9 cellular contexts compared by ENCODE assay signal in the genomic region with DNA sequence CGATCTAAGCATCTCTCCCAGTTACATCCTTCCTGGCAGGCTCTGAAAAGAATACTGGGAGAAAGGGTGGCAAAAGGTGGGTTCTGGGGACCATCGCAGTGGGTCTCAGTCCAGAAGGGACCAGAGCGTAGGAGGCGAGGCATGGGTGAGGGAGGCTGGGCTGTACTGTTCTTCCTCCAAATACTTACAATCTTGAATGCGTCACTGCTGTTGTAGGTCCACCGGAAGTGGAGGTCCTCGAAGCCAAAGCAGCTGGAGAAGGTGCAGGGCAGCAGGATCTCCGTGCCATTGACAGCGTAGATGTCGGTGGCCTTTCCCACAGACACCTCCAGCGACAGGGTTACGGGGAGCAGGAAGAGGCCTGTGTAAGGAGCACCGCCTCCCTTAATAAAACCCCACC. TPM values are rescaled to one million over a fixed set of nuclear protein-coding genes. Genes with fewer than 3 reads are reported as not detected.
DNase-seq lines count a peak whose midpoint lies in the region; ATAC-seq, FAIRE-seq and TF ChIP-seq lines count a peak whose summit lies in the region.
"Had no signal": no experiment of that assay in that cellular context is flagged by ENCODE, and none has a peak within 500 bp of the region (broad histone marks: within the 10 kb centered on the region; RNA-seq: fewer than 3 reads in every experiment).

No MANE protein-coding gene starts in this region.

- POLR2A ChIA-PET in HepG2 (lab: Yijun Ruan, JAX) = no interaction called here

- TF ChIP-seq CTCF in HepG2 (CRISPR knock-in tag; IDR thresholded peaks at IDR 0.05) = no peak
- no peak for TF ChIP-seq CTCF in right lobe of liver (IDR thresholded peaks at IDR 0.05)
- TF ChIP-seq CTCF in lower lobe of right lung (IDR thresholded peaks at IDR 0.05) = no peak
- no peak for TF ChIP-seq CTCF in transverse colon (IDR thresholded peaks at IDR 0.05)

- CTCF ChIA-PET in HepG2 (lab: Yijun Ruan, JAX; ENCODE audit: low intra/inter-chr PET ratio, low total read pairs) = interaction anchor here (0.7 to 2.2 kb wide), 6 partner anchors 26 to 514 kb away, joined by 3 to 21 read pairs (median 11); no protein-coding TSS in a partner anchor

- H2AFZ ChIP-seq in HepG2 (ENCODE audit: low read length) = no peak overlapping the region

- H3K27ac ChIP-seq in HepG2 (ENCODE audit: extremely low read length, insufficient read depth, low read length) (no peak overlapping the region), right lobe of liver (no peak overlapping the region), angular gyrus (ENCODE audit: low read depth, low read length) (peak overlapping the region; percentile 4), lower lobe of right lung (peak overlapping the region; percentile 56), transverse colon (no peak overlapping the region)

- H3K27me3 ChIP-seq in HepG2 (ENCODE audit: control insufficient read depth in 1 of 2, insufficient read depth in 2 of 2, low read length in 2 of 2) (peaks cover 2 to 45% of the 10 kb centered on the region in 2 experiments; a peak in 3 of 5 replicates), right lobe of liver (peaks cover 0 to 7% of the 10 kb centered on the region in 2 donors), lower lobe of right lung (ENCODE audit: low read depth) (peaks cover 30% of the 10 kb centered on the region), transverse colon (peaks cover 69% of the 10 kb centered on the region)

- DNase-seq in HepG2 (ENCODE audit: low spot score) (no peak), right lobe of liver (no peak), lower lobe of right lung (no peak), transverse colon (no peak), ureter (ENCODE audit: low spot score) (no peak), nucleus accumbens (lab: John Stamatoyannopoulos, UW) (no peak)
- no peak for DNase-seq in stimulated activated CD4-positive, alpha-beta T cell treated with anti-CD3 and anti-CD28 coated beads, Interleukin-15, amount 100 ng/mL, for 24 hours

- in situ Hi-C loops in HepG2 (cut with HindIII; ENCODE audit: extremely low pct_ligation_motif_present, low pct_unique_long_range_greater_than_20kb) = loop anchor here (5.0 to 25.0 kb wide), 3 partner anchors 147 to 342 kb away; no protein-coding TSS in a partner anchor
- in situ Hi-C loops in transverse colon (cut with MboI; ENCODE audit: low pct_ligation_motif_present in 1 of 4, low pct_unique_long_range_greater_than_20kb in 1 of 4, low sequenced_read_pairs in 3 of 4) = loop anchor here in 2 of 4 donors (10.0 to 25.0 kb wide), 2 partner anchors 210 to 342 kb away; a partner anchor contains a TSS

- H3K9ac ChIP-seq in HepG2 (ENCODE audit: insufficient read depth, low read depth, low read length) = no peak overlapping the region

- H3K36me3 ChIP-seq in HepG2 (replicated peaks in 1 of 2; ENCODE audit: control insufficient read depth in 1 of 2, insufficient read depth in 2 of 2, low read length in 2 of 2) (no peaks in the 10 kb centered on the region), right lobe of liver (no peaks in the 10 kb centered on the region), lower lobe of right lung (no peaks in the 10 kb centered on the region), transverse colon (no peaks in the 10 kb centered on the region)
- H3K36me3 ChIP-seq: BE2C had no signal

- FAIRE-seq in HepG2 (lab: Jason Lieb, UNC) = no peak

- no peak overlapping the region for H3K4me2 ChIP-seq in HepG2 (ENCODE audit: low read depth, low read length)

- H3K79me2 ChIP-seq in HepG2 (ENCODE audit: insufficient read depth, low read length) = no peaks in the 10 kb centered on the region

- no peak overlapping the region for H3K4me3 ChIP-seq in HepG2 (replicated peaks in 1 of 3; ENCODE audit: insufficient read depth in 1 of 3, low read depth in 2 of 3, low read length in 3 of 3)
- peak overlapping the region in 1 of 3 donors; percentile 57 for H3K4me3 ChIP-seq in right lobe of liver
- H3K4me3 ChIP-seq in lower lobe of right lung = no peak overlapping the region
- H3K4me3 ChIP-seq in transverse colon = no peak overlapping the region

- no TSS peak for BruUV-seq in HepG2 (replicated peaks; lab: Mats Ljungman, UMichigan)

- TF ChIP-seq RAD21 in HepG2 (CRISPR knock-in tag; IDR thresholded peaks at IDR 0.05) = no peak

- H3K9me3 ChIP-seq in HepG2 (ENCODE audit: low read length) (no peaks in the 10 kb centered on the region), right lobe of liver (no peaks in the 10 kb centered on the region), lower lobe of right lung (no peaks in the 10 kb centered on the region), transverse colon (no peaks in the 10 kb centered on the region)
- H3K9me3 ChIP-seq: BE2C had no signal

- WGBS in HepG2 (ENCODE audit: low lambda C conversion rate) = 36% methylated on average over 7 of the region's 13 CpGs
- WGBS in right lobe of liver (ENCODE audit: insufficient coverage, low coverage, low lambda C conversion rate, missing lambda C conversion rate) = 26% methylated on average over 7 of the region's 13 CpGs
- 37 to 55% methylated on average over 4 to 13 of the region's 13 CpGs for WGBS in transverse colon (ENCODE audit: low coverage in 1 of 2), 2 donors

- TF ChIP-seq POLR2A in HepG2 (IDR thresholded peaks at IDR 0.05; ENCODE audit: insufficient read depth in 1 of 2, low read depth in 2 of 2, low read length in 2 of 2) (no peak), right lobe of liver (IDR thresholded peaks at IDR 0.05) (no peak), transverse colon (IDR thresholded peaks at IDR 0.05) (no peak)

- ATAC-seq in HepG2 (no peak; the same call in 2 of the 3 replicates), right lobe of liver (no peak), lower lobe of right lung (no peak)

- peaks cover 18% of the 10 kb centered on the region; the same call in 1 of the 2 replicates for H3K4me1 ChIP-seq in HepG2 (ENCODE audit: insufficient read depth, low read length)
- peaks cover 0 to 7% (median 0%) of the 10 kb centered on the region in 4 donors for H3K4me1 ChIP-seq in right lobe of liver
- H3K4me1 ChIP-seq in lower lobe of right lung = no peaks in the 10 kb centered on the region
- H3K4me1 ChIP-seq in transverse colon = peaks cover 0 to 8% (median 7%) of the 10 kb centered on the region in 4 donors
- H3K4me1 ChIP-seq: BE2C had no signal

- no peaks in the 10 kb centered on the region for H4K20me1 ChIP-seq in HepG2 (ENCODE audit: insufficient read depth, low read length)

- intact Hi-C loops in HepG2 (cut with micrococcal nuclease; ENCODE audit: unreplicated experiment) (loop anchor here (1.0 to 5.0 kb wide), 4 partner anchors 26 to 343 kb away; no protein-coding TSS in a partner anchor), right lobe of liver (cut with DNase I) (loop anchor here in 1 of 2 donors (10.0 kb wide), 1 partner anchor 150 kb away; no protein-coding TSS in a partner anchor), lower lobe of right lung (cut with DNase I) (no loop called here), transverse colon (cut with DNase I; ENCODE audit: low total_unique reads) (loop anchor here (2.0 kb wide), 1 partner anchor 26 kb away; no protein-coding TSS in a partner anchor)

- TF ChIP-seq EP300 in HepG2 (IDR thresholded peaks at IDR 0.05; ENCODE audit: low read depth in 2 of 2, low read length in 2 of 2) = no peak
- no peak for TF ChIP-seq EP300 in HepG2 (CRISPR knock-in tag; IDR thresholded peaks at IDR 0.05; ENCODE audit: borderline replicate concordance)
- no peak for TF ChIP-seq EP300 in transverse colon (IDR thresholded peaks at IDR 0.05; ENCODE audit: low read depth)

RNA-seq across cellular contexts. Expression of a gene that starts 7.8 kb away (rescaled TPM):
- total RNA-seq in HepG2 (2016; rRNA removed; fragmentation: Illumina TruSeq; extraction: Trizol) = 0.04 TPM in 1 of 2 replicates, not detected in the other
- not detected in 2 replicates for total RNA-seq in HepG2 (2016; cell fraction: cytosol; rRNA removed; fragmentation: Illumina TruSeq; extraction: Trizol; ENCODE audit: low read depth)
- 0.19 TPM in 1 of 2 replicates, not detected in the other for total RNA-seq in HepG2 (2016; cell fraction: insoluble cytoplasmic fraction; rRNA removed; fragmentation: Illumina TruSeq; extraction: Trizol)
- 0.03 TPM in 1 of 2 replicates, not detected in the other for total RNA-seq in HepG2 (2016; cell fraction: membrane; rRNA removed; fragmentation: Illumina TruSeq; extraction: Trizol)
- total RNA-seq in HepG2 (2016; cell fraction: nucleus; rRNA removed; fragmentation: Illumina TruSeq; extraction: Trizol) = not detected in 2 replicates
- polyA plus RNA-seq in HepG2 (2011; rRNA removed) = 0.29 and 0.38 TPM in 2 replicates
- polyA plus RNA-seq in HepG2 (2011; cell fraction: cytosol; rRNA removed) = 0.13 and 0.19 TPM in 2 replicates
- polyA plus RNA-seq in HepG2 (2011; cell fraction: nucleus; rRNA removed) = 0.64 and 0.72 TPM in 2 replicates
- 0.07 TPM in 2 replicates for polyA plus RNA-seq in HepG2 (2012)
- not detected in 2 replicates for polyA plus RNA-seq in HepG2 (2016; cell fraction: cytosol; fragmentation: Illumina TruSeq; extraction: Trizol; ENCODE audit: low read depth)
- 0.20 TPM in 1 of 2 replicates, not detected in the other for polyA plus RNA-seq in HepG2 (2016; cell fraction: insoluble cytoplasmic fraction; fragmentation: Illumina TruSeq; extraction: Trizol; ENCODE audit: low read depth)
- 0.16 TPM in 1 of 2 replicates, not detected in the other for polyA plus RNA-seq in HepG2 (2016; cell fraction: membrane; fragmentation: Illumina TruSeq; extraction: Trizol; ENCODE audit: low read depth)
- polyA plus RNA-seq in HepG2 (2016; cell fraction: nucleus; fragmentation: Illumina TruSeq; extraction: Trizol; ENCODE audit: insufficient read depth, low read depth) = 0.17 and 0.42 TPM in 2 replicates
- 0.18 TPM in 1 of 2 replicates, not detected in the other for polyA minus RNA-seq in HepG2 (2011; rRNA and poly(A)+ RNA removed; ENCODE audit: low replicate concordance)
- polyA minus RNA-seq in HepG2 (2011; cell fraction: cytosol; rRNA and poly(A)+ RNA removed) = not detected in 2 replicates
- 0.39 and 0.75 TPM in 2 replicates for polyA minus RNA-seq in HepG2 (2011; cell fraction: nucleus; rRNA and poly(A)+ RNA removed)
- total RNA-seq in right lobe of liver = under 1 TPM; 0.11 to 0.30 (median 0.23) TPM
- total RNA-seq in lower lobe of right lung = 6.0 TPM
- 1 to 10 TPM in 1 of 4 donors, under 1 TPM in 2, not detected in 1; 0.41 to 1.1 (median 0.75) TPM for total RNA-seq in transverse colon
- 1.4 TPM for total RNA-seq in ureter

RNA-seq across cellular contexts. Expression of a gene that starts 31.6 kb away (rescaled TPM):
- 0.02 TPM in 1 of 2 replicates, not detected in the other for total RNA-seq in HepG2 (2016; rRNA removed; fragmentation: Illumina TruSeq; extraction: Trizol)
- total RNA-seq in HepG2 (2016; cell fraction: cytosol; rRNA removed; fragmentation: Illumina TruSeq; extraction: Trizol; ENCODE audit: low read depth) = not detected in 2 replicates
- total RNA-seq in HepG2 (2016; cell fraction: insoluble cytoplasmic fraction; rRNA removed; fragmentation: Illumina TruSeq; extraction: Trizol) = 0.02 TPM in 1 of 2 replicates, not detected in the other
- not detected in 2 replicates for total RNA-seq in HepG2 (2016; cell fraction: membrane; rRNA removed; fragmentation: Illumina TruSeq; extraction: Trizol)
- total RNA-seq in HepG2 (2016; cell fraction: nucleus; rRNA removed; fragmentation: Illumina TruSeq; extraction: Trizol) = not detected in 2 replicates
- 0.01 TPM in 2 replicates for polyA plus RNA-seq in HepG2 (2011; rRNA removed)
- 0.01 and 0.03 TPM in 2 replicates for polyA plus RNA-seq in HepG2 (2011; cell fraction: cytosol; rRNA removed)
- 0.02 and 0.03 TPM in 2 replicates for polyA plus RNA-seq in HepG2 (2011; cell fraction: nucleus; rRNA removed)
- polyA plus RNA-seq in HepG2 (2012) = 0.03 TPM in 1 of 2 replicates, not detected in the other
- polyA plus RNA-seq in HepG2 (2016; cell fraction: cytosol; fragmentation: Illumina TruSeq; extraction: Trizol; ENCODE audit: low read depth) = not detected in 2 replicates
- polyA plus RNA-seq in HepG2 (2016; cell fraction: insoluble cytoplasmic fraction; fragmentation: Illumina TruSeq; extraction: Trizol; ENCODE audit: low read depth) = 0.03 TPM in 1 of 2 replicates, not detected in the other
- polyA plus RNA-seq in HepG2 (2016; cell fraction: membrane; fragmentation: Illumina TruSeq; extraction: Trizol; ENCODE audit: low read depth) = not detected in 2 replicates
- polyA plus RNA-seq in HepG2 (2016; cell fraction: nucleus; fragmentation: Illumina TruSeq; extraction: Trizol; ENCODE audit: insufficient read depth, low read depth) = not detected in 2 replicates
- not detected in 2 replicates for polyA minus RNA-seq in HepG2 (2011; rRNA and poly(A)+ RNA removed; ENCODE audit: low replicate concordance)
- polyA minus RNA-seq in HepG2 (2011; cell fraction: cytosol; rRNA and poly(A)+ RNA removed) = not detected in 2 replicates
- not detected in 2 replicates for polyA minus RNA-seq in HepG2 (2011; cell fraction: nucleus; rRNA and poly(A)+ RNA removed)
- total RNA-seq in right lobe of liver = not detected
- 1.6 TPM for total RNA-seq in lower lobe of right lung
- under 1 TPM in 2 of 4 donors, not detected in 2; 0.14 to 0.37 TPM for total RNA-seq in transverse colon
- 0.18 TPM for total RNA-seq in ureter

RNA-seq across cellular contexts. Expression of a gene that starts 58.1 kb away (rescaled TPM):
- total RNA-seq in HepG2 (2016; rRNA removed; fragmentation: Illumina TruSeq; extraction: Trizol) = not detected in 2 replicates
- not detected in 2 replicates for total RNA-seq in HepG2 (2016; cell fraction: cytosol; rRNA removed; fragmentation: Illumina TruSeq; extraction: Trizol; ENCODE audit: low read depth)
- total RNA-seq in HepG2 (2016; cell fraction: insoluble cytoplasmic fraction; rRNA removed; fragmentation: Illumina TruSeq; extraction: Trizol) = not detected in 2 replicates
- total RNA-seq in HepG2 (2016; cell fraction: membrane; rRNA removed; fragmentation: Illumina TruSeq; extraction: Trizol) = not detected in 2 replicates
- total RNA-seq in HepG2 (2016; cell fraction: nucleus; rRNA removed; fragmentation: Illumina TruSeq; extraction: Trizol) = not detected in 2 replicates
- 0.04 TPM in 1 of 2 replicates, not detected in the other for polyA plus RNA-seq in HepG2 (2011; rRNA removed)
- 0.01 TPM in 1 of 2 replicates, not detected in the other for polyA plus RNA-seq in HepG2 (2011; cell fraction: cytosol; rRNA removed)
- 0.05 TPM in 2 replicates for polyA plus RNA-seq in HepG2 (2011; cell fraction: nucleus; rRNA removed)
- not detected in 2 replicates for polyA plus RNA-seq in HepG2 (2012)
- polyA plus RNA-seq in HepG2 (2016; cell fraction: cytosol; fragmentation: Illumina TruSeq; extraction: Trizol; ENCODE audit: low read depth) = not detected in 2 replicates
- polyA plus RNA-seq in HepG2 (2016; cell fraction: insoluble cytoplasmic fraction; fragmentation: Illumina TruSeq; extraction: Trizol; ENCODE audit: low read depth) = not detected in 2 replicates
- polyA plus RNA-seq in HepG2 (2016; cell fraction: membrane; fragmentation: Illumina TruSeq; extraction: Trizol; ENCODE audit: low read depth) = not detected in 2 replicates
- not detected in 2 replicates for polyA plus RNA-seq in HepG2 (2016; cell fraction: nucleus; fragmentation: Illumina TruSeq; extraction: Trizol; ENCODE audit: insufficient read depth, low read depth)
- 0.04 TPM in 1 of 2 replicates, not detected in the other for polyA minus RNA-seq in HepG2 (2011; rRNA and poly(A)+ RNA removed; ENCODE audit: low replicate concordance)
- polyA minus RNA-seq in HepG2 (2011; cell fraction: cytosol; rRNA and poly(A)+ RNA removed) = not detected in 2 replicates
- not detected in 2 replicates for polyA minus RNA-seq in HepG2 (2011; cell fraction: nucleus; rRNA and poly(A)+ RNA removed)
- total RNA-seq in right lobe of liver = not detected
- total RNA-seq in lower lobe of right lung = not detected
- not detected for total RNA-seq in transverse colon
- total RNA-seq in ureter = 0.13 TPM

Comparison
In these comparisons a context has a peak if more than half of its experiments do, and no peak if none do; other contexts are left out.
1. H3K27ac ChIP-seq: peak in angular gyrus (single experiment) and lower lobe of right lung (single experiment); none in HepG2 (single experiment), right lobe of liver (0 of 3) and transverse colon (0 of 4).